ENCODE assay signal across 2 cellular contexts in the genomic region with DNA sequence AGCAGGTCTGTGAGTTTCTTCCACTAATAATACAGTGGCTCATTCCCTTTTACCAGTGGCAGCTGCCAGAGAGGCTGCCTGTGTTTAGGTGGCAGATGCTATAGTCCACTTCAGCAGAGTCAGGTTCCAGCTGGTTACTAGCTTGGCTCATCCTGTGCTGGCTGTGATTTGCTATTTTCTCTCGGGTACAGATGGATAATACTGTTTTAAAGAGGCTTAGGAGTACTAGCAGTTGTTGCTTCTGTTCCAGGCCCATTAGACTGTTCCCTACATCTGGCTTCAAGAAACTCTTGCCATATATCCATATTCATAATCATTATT.
TF ChIP-seq lines count a peak whose summit lies in the region.

No MANE protein-coding gene starts in this region.

TF ChIP-seq in GM23338, 12 proteins besides CTCF, POLR2A, EP300 and RAD21 (continues in another document):
- no peak for TF ChIP-seq ZNF462 (CRISPR knock-in tag; IDR thresholded peaks at IDR 0.05)
- no peak for TF ChIP-seq STAT1 (IDR thresholded peaks at IDR 0.05; ENCODE audit: unreplicated experiment)
- TF ChIP-seq CREB1 (CRISPR knock-in tag; IDR thresholded peaks at IDR 0.05; ENCODE audit: low read depth): no peak
- no peak for TF ChIP-seq EZH2phosphoT487 (IDR thresholded peaks at IDR 0.05; ENCODE audit: unreplicated experiment)
- TF ChIP-seq NANOG (IDR thresholded peaks at IDR 0.05; ENCODE audit: borderline replicate concordance): no peak
- TF ChIP-seq, protein P1, sequence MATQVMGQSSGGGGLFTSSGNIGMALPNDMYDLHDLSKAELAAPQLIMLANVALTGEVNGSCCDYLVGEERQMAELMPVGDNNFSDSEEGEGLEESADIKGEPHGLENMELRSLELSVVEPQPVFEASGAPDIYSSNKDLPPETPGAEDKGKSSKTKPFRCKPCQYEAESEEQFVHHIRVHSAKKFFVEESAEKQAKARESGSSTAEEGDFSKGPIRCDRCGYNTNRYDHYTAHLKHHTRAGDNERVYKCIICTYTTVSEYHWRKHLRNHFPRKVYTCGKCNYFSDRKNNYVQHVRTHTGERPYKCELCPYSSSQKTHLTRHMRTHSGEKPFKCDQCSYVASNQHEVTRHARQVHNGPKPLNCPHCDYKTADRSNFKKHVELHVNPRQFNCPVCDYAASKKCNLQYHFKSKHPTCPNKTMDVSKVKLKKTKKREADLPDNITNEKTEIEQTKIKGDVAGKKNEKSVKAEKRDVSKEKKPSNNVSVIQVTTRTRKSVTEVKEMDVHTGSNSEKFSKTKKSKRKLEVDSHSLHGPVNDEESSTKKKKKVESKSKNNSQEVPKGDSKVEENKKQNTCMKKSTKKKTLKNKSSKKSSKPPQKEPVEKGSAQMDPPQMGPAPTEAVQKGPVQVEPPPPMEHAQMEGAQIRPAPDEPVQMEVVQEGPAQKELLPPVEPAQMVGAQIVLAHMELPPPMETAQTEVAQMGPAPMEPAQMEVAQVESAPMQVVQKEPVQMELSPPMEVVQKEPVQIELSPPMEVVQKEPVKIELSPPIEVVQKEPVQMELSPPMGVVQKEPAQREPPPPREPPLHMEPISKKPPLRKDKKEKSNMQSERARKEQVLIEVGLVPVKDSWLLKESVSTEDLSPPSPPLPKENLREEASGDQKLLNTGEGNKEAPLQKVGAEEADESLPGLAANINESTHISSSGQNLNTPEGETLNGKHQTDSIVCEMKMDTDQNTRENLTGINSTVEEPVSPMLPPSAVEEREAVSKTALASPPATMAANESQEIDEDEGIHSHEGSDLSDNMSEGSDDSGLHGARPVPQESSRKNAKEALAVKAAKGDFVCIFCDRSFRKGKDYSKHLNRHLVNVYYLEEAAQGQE (IDR thresholded peaks at IDR 0.05; ENCODE audit: unreplicated experiment): no peak
- TF ChIP-seq POLR2AphosphoS5 (IDR thresholded peaks at IDR 0.05; ENCODE audit: low read depth): no peak
- TF ChIP-seq EZH2 (IDR thresholded peaks at IDR 0.05; ENCODE audit: low read depth, unreplicated experiment): no peak
- TF ChIP-seq, protein P2, sequence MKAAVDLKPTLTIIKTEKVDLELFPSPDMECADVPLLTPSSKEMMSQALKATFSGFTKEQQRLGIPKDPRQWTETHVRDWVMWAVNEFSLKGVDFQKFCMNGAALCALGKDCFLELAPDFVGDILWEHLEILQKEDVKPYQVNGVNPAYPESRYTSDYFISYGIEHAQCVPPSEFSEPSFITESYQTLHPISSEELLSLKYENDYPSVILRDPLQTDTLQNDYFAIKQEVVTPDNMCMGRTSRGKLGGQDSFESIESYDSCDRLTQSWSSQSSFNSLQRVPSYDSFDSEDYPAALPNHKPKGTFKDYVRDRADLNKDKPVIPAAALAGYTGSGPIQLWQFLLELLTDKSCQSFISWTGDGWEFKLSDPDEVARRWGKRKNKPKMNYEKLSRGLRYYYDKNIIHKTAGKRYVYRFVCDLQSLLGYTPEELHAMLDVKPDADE (IDR thresholded peaks at IDR 0.05): no peak
- no peak for TF ChIP-seq ZNF331 (CRISPR knock-in tag; IDR thresholded peaks at IDR 0.05; ENCODE audit: low read depth)
- no peak for TF ChIP-seq ZNF114 (CRISPR knock-in tag; IDR thresholded peaks at IDR 0.05)

TF ChIP-seq in HepG2, 621 proteins besides CTCF, POLR2A, EP300 and RAD21:
- TF ChIP-seq, protein P3, sequence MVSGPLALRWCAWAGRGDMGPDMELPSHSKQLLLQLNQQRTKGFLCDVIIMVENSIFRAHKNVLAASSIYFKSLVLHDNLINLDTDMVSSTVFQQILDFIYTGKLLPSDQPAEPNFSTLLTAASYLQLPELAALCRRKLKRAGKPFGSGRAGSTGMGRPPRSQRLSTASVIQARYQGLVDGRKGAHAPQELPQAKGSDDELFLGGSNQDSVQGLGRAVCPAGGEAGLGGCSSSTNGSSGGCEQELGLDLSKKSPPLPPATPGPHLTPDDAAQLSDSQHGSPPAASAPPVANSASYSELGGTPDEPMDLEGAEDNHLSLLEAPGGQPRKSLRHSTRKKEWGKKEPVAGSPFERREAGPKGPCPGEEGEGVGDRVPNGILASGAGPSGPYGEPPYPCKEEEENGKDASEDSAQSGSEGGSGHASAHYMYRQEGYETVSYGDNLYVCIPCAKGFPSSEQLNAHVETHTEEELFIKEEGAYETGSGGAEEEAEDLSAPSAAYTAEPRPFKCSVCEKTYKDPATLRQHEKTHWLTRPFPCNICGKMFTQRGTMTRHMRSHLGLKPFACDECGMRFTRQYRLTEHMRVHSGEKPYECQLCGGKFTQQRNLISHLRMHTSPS (CRISPR knock-in tag; IDR thresholded peaks at IDR 0.05; ENCODE audit: low read depth): no peak
- no peak for TF ChIP-seq ARNT (IDR thresholded peaks at IDR 0.05)
- no peak for TF ChIP-seq RBFOX2 (IDR thresholded peaks at IDR 0.05; ENCODE audit: low read depth, low read length)
- TF ChIP-seq DR1 (CRISPR knock-in tag; IDR thresholded peaks at IDR 0.05): no peak
- no peak for TF ChIP-seq ZNF891 (CRISPR knock-in tag; IDR thresholded peaks at IDR 0.05)
- no peak for TF ChIP-seq ZNF737 (CRISPR knock-in tag; IDR thresholded peaks at IDR 0.05; ENCODE audit: borderline replicate concordance)
- no peak for TF ChIP-seq ZZZ3 (CRISPR knock-in tag; IDR thresholded peaks at IDR 0.05; ENCODE audit: borderline replicate concordance)
- TF ChIP-seq, protein P4, sequence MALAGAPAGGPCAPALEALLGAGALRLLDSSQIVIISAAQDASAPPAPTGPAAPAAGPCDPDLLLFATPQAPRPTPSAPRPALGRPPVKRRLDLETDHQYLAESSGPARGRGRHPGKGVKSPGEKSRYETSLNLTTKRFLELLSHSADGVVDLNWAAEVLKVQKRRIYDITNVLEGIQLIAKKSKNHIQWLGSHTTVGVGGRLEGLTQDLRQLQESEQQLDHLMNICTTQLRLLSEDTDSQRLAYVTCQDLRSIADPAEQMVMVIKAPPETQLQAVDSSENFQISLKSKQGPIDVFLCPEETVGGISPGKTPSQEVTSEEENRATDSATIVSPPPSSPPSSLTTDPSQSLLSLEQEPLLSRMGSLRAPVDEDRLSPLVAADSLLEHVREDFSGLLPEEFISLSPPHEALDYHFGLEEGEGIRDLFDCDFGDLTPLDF (CRISPR knock-in tag; IDR thresholded peaks at IDR 0.05): no peak
- no peak for TF ChIP-seq BCL6 (CRISPR knock-in tag; IDR thresholded peaks at IDR 0.05)
